Comparison of ENCODE assay signal across 19 cellular contexts in the genomic region with DNA sequence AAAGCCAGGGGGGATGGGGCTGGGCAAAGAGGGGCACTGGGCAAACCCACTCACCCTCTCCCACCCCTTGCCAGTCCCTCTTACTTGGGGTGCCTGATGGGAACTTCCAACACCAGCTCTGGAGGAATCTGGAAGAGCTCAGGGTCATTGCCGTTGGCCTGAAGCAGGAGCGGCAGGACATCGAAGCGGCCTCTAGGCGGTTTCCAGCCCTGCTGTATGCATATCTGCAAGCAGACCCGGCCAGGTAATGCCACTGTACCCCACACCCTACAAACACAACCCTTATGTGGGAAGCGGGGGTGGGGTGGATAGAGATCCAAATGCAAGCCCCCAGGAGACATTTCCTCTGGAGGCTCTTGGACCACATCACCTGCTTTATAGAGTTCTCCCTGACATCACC.
"Had no signal": no experiment of that assay in that cellular context is flagged by ENCODE, and none has a peak within 500 bp of the region (broad histone marks: within the 10 kb centered on the region; RNA-seq: fewer than 3 reads in every experiment).

No MANE protein-coding gene starts in this region.

- H3K4me3 ChIP-seq: MG63 had no signal

- DNase-seq: activated CD4-positive, alpha-beta T cell treated with anti-CD3 and anti-CD28 coated beads, Interleukin-2, amount 10 ng/mL, durations not matched to agents 24 days and 14 days; activated CD4-positive, alpha-beta T cell treated with anti-CD3 and anti-CD28 coated beads, Interleukin-2, amount 50 U/mL, for 48 hours; activated CD4-positive, CD25-positive, alpha-beta regulatory T cell treated with anti-CD3 and anti-CD28 coated beads, Interleukin-2, amount 50 U/mL, for 72 hours; activated CD8-positive, alpha-beta memory T cell treated with anti-CD3 and anti-CD28 coated beads, Interleukin-2, amount 10 ng/mL, durations not matched to agents 7 days and 5 days; activated gamma-delta T cell treated with Interleukin-2 at 50 U/mL for 16 hours; activated naive CD4-positive, alpha-beta T cell treated with anti-CD3 and anti-CD28 coated beads, Interleukin-2, amount 10 ng/mL, durations not matched to agents 7 days and 5 days; activated naive CD8-positive, alpha-beta T cell treated with anti-CD3 and anti-CD28 coated beads for 36 hours; activated T-cell treated with anti-CD3 and anti-CD28 coated beads, Interleukin-2, amount 50 U/mL, for 4 hours; anterior cingulate cortex; cerebellar nuclear complex; MG63; NCI-H1105; NCI-H1436; NCI-H1694 treated with DMSO at 0.1 percent for 48 hours; NCI-H2029 treated with DMSO at 0.1 percent for 48 hours; NCI-H345; NCI-H510A; SHP77 treated with DMSO at 0.1 percent for 48 hours had no signal

- H3K4me3 Mint-ChIP-seq: activated CD4-positive, alpha-beta T cell treated with anti-CD3 and anti-CD28 coated beads, Interleukin-2, amount 10 ng/mL, durations not matched to agents 24 days and 14 days; activated CD8-positive, alpha-beta memory T cell treated with anti-CD3 and anti-CD28 coated beads, Interleukin-2, amount 10 ng/mL, durations not matched to agents 7 days and 5 days; activated naive CD4-positive, alpha-beta T cell treated with anti-CD3 and anti-CD28 coated beads, Interleukin-2, amount 10 ng/mL, durations not matched to agents 7 days and 5 days; activated naive CD8-positive, alpha-beta T cell treated with anti-CD3 and anti-CD28 coated beads for 36 hours; activated T-cell treated with anti-CD3 and anti-CD28 coated beads, Interleukin-2, amount 50 U/mL, for 4 hours; T-helper 1 cell treated with Interleukin-12 subunit alpha and Interleukin-12 subunit beta and Interleukin-4 antibody, amounts not matched to agents 30 μg/mL and 1 μg/mL, for 36 hours had no signal

- H3K4me1 Mint-ChIP-seq: activated CD4-positive, alpha-beta T cell treated with anti-CD3 and anti-CD28 coated beads, Interleukin-2, amount 10 ng/mL, durations not matched to agents 24 days and 14 days; activated CD8-positive, alpha-beta memory T cell treated with anti-CD3 and anti-CD28 coated beads, Interleukin-2, amount 10 ng/mL, durations not matched to agents 7 days and 5 days; activated naive CD4-positive, alpha-beta T cell treated with anti-CD3 and anti-CD28 coated beads, Interleukin-2, amount 10 ng/mL, durations not matched to agents 7 days and 5 days; activated naive CD8-positive, alpha-beta T cell treated with anti-CD3 and anti-CD28 coated beads for 36 hours had no signal

- H3K9me3 Mint-ChIP-seq: activated naive CD4-positive, alpha-beta T cell treated with anti-CD3 and anti-CD28 coated beads, Interleukin-2, amount 10 ng/mL, durations not matched to agents 7 days and 5 days had no signal

- H3K36me3 ChIP-seq: MG63 had no signal

- H3K9me3 ChIP-seq: MG63 had no signal

- ATAC-seq: activated CD8-positive, alpha-beta memory T cell treated with anti-CD3 and anti-CD28 coated beads, Interleukin-2, amount 10 ng/mL, durations not matched to agents 7 days and 5 days; activated T-cell treated with anti-CD3 and anti-CD28 coated beads, Interleukin-2, amount 50 U/mL, for 4 hours had no signal

- H3K27ac Mint-ChIP-seq: activated CD4-positive, alpha-beta T cell treated with anti-CD3 and anti-CD28 coated beads, Interleukin-2, amount 10 ng/mL, durations not matched to agents 24 days and 14 days; activated CD8-positive, alpha-beta memory T cell treated with anti-CD3 and anti-CD28 coated beads, Interleukin-2, amount 10 ng/mL, durations not matched to agents 7 days and 5 days; activated naive CD4-positive, alpha-beta T cell treated with anti-CD3 and anti-CD28 coated beads, Interleukin-2, amount 10 ng/mL, durations not matched to agents 7 days and 5 days; activated naive CD8-positive, alpha-beta T cell treated with anti-CD3 and anti-CD28 coated beads for 36 hours; T-helper 1 cell treated with Interleukin-12 subunit alpha and Interleukin-12 subunit beta and Interleukin-4 antibody, amounts not matched to agents 30 μg/mL and 1 μg/mL, for 36 hours had no signal

- H3K27me3 Mint-ChIP-seq: activated CD8-positive, alpha-beta memory T cell treated with anti-CD3 and anti-CD28 coated beads, Interleukin-2, amount 10 ng/mL, durations not matched to agents 7 days and 5 days had no signal

- H3K36me3 Mint-ChIP-seq: activated CD8-positive, alpha-beta memory T cell treated with anti-CD3 and anti-CD28 coated beads, Interleukin-2, amount 10 ng/mL, durations not matched to agents 7 days and 5 days; activated naive CD4-positive, alpha-beta T cell treated with anti-CD3 and anti-CD28 coated beads, Interleukin-2, amount 10 ng/mL, durations not matched to agents 7 days and 5 days; activated naive CD8-positive, alpha-beta T cell treated with anti-CD3 and anti-CD28 coated beads for 36 hours had no signal
